8 cellular contexts compared by ENCODE assay signal in genomic region chr17:4950075-4950756, GRCh38. TPM values are rescaled to one million over a fixed set of nuclear protein-coding genes. Genes with fewer than 3 reads are reported as not detected.
DNase-seq lines count a peak whose midpoint lies in the region; ATAC-seq and TF ChIP-seq lines count a peak whose summit lies in the region.

No MANE protein-coding gene starts in this region.

- peak overlapping the region; percentile 97 for H3K4me3 ChIP-seq in psoas muscle

- 2 to 5% (median 5%) methylated on average over 30 to 52 of the region's 52 CpGs for WGBS in psoas muscle, 3 donors

- intact Hi-C loops in cardiac septum (cut with DNase I), result no loop called here
- intact Hi-C loops in psoas muscle (cut with DNase I), result loop anchor here in 1 of 2 donors (2.0 kb wide), 1 partner anchor 17 kb away; the partner anchor contains the start of gene SPAG7

- no peaks in the 10 kb centered on the region for H3K9me3 ChIP-seq in psoas muscle

- no peaks in the 10 kb centered on the region for H3K27me3 ChIP-seq in psoas muscle (ENCODE audit: insufficient read depth in 3 of 3, low read length in 2 of 3)

- TF ChIP-seq CTCF in psoas muscle (IDR thresholded peaks at IDR 0.05), result no peak

- peak; percentile 54 to 62 (median 56) for ATAC-seq in psoas muscle

- H3K4me1 ChIP-seq in psoas muscle, result peaks cover 43% of the 10 kb centered on the region

- H3K36me3 ChIP-seq in psoas muscle (ENCODE audit: insufficient read depth in 1 of 2, low read depth in 1 of 2), result peaks cover 0 to 28% of the 10 kb centered on the region in 2 donors

- DNase-seq in activated CD4-positive, alpha-beta T cell treated with anti-CD3 and anti-CD28 coated beads for 1 hour, result peak; percentile 52
- DNase-seq in activated CD4-positive, alpha-beta T cell treated with anti-CD3 and anti-CD28 coated beads, Interleukin-2, amount 50 U/mL, for 4 hours, result no peak
- DNase-seq in LoVo (ENCODE audit: low spot score), result peak; percentile 46
- peak; percentile 51 for DNase-seq in activated effector memory CD4-positive, alpha-beta T cell treated with Interleukin-2 at 50 U/mL for 16 hours
- DNase-seq in cardiac septum (ENCODE audit: low spot score), result peak; percentile 88
- DNase-seq in psoas muscle, result peak; percentile 77 to 85
- DNase-seq in globus pallidus (ENCODE audit: low spot score), result no peak
- DNase-seq in NCI-H526 treated with DMSO at 0.1 percent for 48 hours (lab: John Stamatoyannopoulos, UW), result no peak

- H3K27ac ChIP-seq in psoas muscle, result peak overlapping the region; percentile 96

RNA-seq across cellular contexts. Expression of gene ENO3, which starts 0.7 kb away (rescaled TPM):
- 382 TPM for total RNA-seq in cardiac septum
- total RNA-seq in psoas muscle, result 1,000 to 10,000 TPM; 2,251 to 3,238 (median 2,533) TPM
- 1,000 to 10,000 TPM; 1,126 to 5,696 (median 4,322) TPM for polyA plus RNA-seq in psoas muscle

RNA-seq across cellular contexts. Expression of gene PFN1, which starts 1.9 kb away (rescaled TPM):
- total RNA-seq in cardiac septum (204 TPM), psoas muscle (100 to 1,000 TPM; 149 to 253 (median 205) TPM)
- polyA plus RNA-seq in psoas muscle, result 1,000 to 10,000 TPM in 1 of 3 donors, 100 to 1,000 TPM in 2; 220 to 1,518 (median 312) TPM

RNA-seq across cellular contexts. Expression of gene RNF167, which starts 10.1 kb away (rescaled TPM):
- total RNA-seq in cardiac septum (84.7 TPM), psoas muscle (10 to 100 TPM; 85.1 to 96.3 (median 87.3) TPM)
- 100 to 1,000 TPM in 1 of 3 donors, 10 to 100 TPM in 2; 85.7 to 151 (median 100.0) TPM for polyA plus RNA-seq in psoas muscle

RNA-seq across cellular contexts. Expression of gene SLC25A11, which starts 10.4 kb away (rescaled TPM):
- total RNA-seq in cardiac septum (176 TPM), psoas muscle (100 to 1,000 TPM in 3 of 4 donors, 10 to 100 TPM in 1; 97.1 to 225 (median 143) TPM)
- polyA plus RNA-seq in psoas muscle, result 100 to 1,000 TPM; 125 to 163 (median 128) TPM

RNA-seq across cellular contexts. Expression of gene SPAG7, which starts 17.4 kb away (rescaled TPM):
- total RNA-seq in cardiac septum, result 104 TPM
- 100 to 1,000 TPM in 3 of 4 donors, 10 to 100 TPM in 1; 79.2 to 156 (median 111) TPM for total RNA-seq in psoas muscle
- 100 to 1,000 TPM in 2 of 3 donors, 10 to 100 TPM in 1; 93.2 to 179 (median 170) TPM for polyA plus RNA-seq in psoas muscle

Comparison
In these comparisons a context has a peak if more than half of its experiments do, and no peak if none do; other contexts are left out.
1. DNase-seq: peak in activated CD4-positive, alpha-beta T cell treated with anti-CD3 and anti-CD28 coated beads for 1 hour (single experiment), LoVo (single experiment), activated effector memory CD4-positive, alpha-beta T cell treated with Interleukin-2 at 50 U/mL for 16 hours (single experiment), cardiac septum (single experiment) and psoas muscle (2 of 2); none in activated CD4-positive, alpha-beta T cell treated with anti-CD3 and anti-CD28 coated beads, Interleukin-2, amount 50 U/mL, for 4 hours (0 of 2), globus pallidus (single experiment) and NCI-H526 treated with DMSO at 0.1 percent for 48 hours (single experiment).